In genomic region chr17:14297161-14297851, GRCh38 we compare ENCODE assay signal across 1 cellular context.
TF ChIP-seq lines count a peak whose summit lies in the region.

No MANE protein-coding gene starts in this region.

TF ChIP-seq in HepG2, 621 proteins besides CTCF, POLR2A, EP300 and RAD21 (continued from another document and continues in another):
- no peak for TF ChIP-seq ZNF597 (CRISPR knock-in tag; IDR thresholded peaks at IDR 0.05)
- no peak for TF ChIP-seq CEBPB (IDR thresholded peaks at IDR 0.05; ENCODE audit: borderline replicate concordance, low read depth, low read length)
- peak; percentile 71; the same call in 1 of the 2 replicates for TF ChIP-seq KDM3A (CRISPR knock-in tag; IDR thresholded peaks at IDR 0.05; ENCODE audit: low read depth)
- peak; percentile 62; the same call in 1 of the 2 replicates for TF ChIP-seq NRL (CRISPR knock-in tag; IDR thresholded peaks at IDR 0.05; ENCODE audit: borderline replicate concordance)
- TF ChIP-seq MAF1 (CRISPR knock-in tag; IDR thresholded peaks at IDR 0.05; ENCODE audit: borderline replicate concordance): no peak
- no peak; the same call in 1 of the 2 replicates for TF ChIP-seq POGK (CRISPR knock-in tag; conservative IDR thresholded peaks at IDR 0.05)
- peak; percentile 73; the same call in 1 of the 2 replicates for TF ChIP-seq MYPOP (CRISPR knock-in tag; IDR thresholded peaks at IDR 0.05)
- TF ChIP-seq MAFF (IDR thresholded peaks at IDR 0.05; ENCODE audit: low read depth, low read length): no peak
- TF ChIP-seq ZNF713 (CRISPR knock-in tag; IDR thresholded peaks at IDR 0.05): no peak
- peak; percentile 65; the same call in 1 of the 2 replicates for TF ChIP-seq ZNF792 (CRISPR knock-in tag; IDR thresholded peaks at IDR 0.05)
- no peak for TF ChIP-seq RFXANK (CRISPR knock-in tag; IDR thresholded peaks at IDR 0.05)
- no peak for TF ChIP-seq SALL2 (CRISPR knock-in tag; IDR thresholded peaks at IDR 0.05)
- TF ChIP-seq MAFG (CRISPR knock-in tag; IDR thresholded peaks at IDR 0.05): no peak
- TF ChIP-seq ZFX (CRISPR knock-in tag; IDR thresholded peaks at IDR 0.05; ENCODE audit: low read depth): peak; percentile 73
- TF ChIP-seq ARNT (IDR thresholded peaks at IDR 0.05): no peak
- TF ChIP-seq KDM1A (CRISPR knock-in tag; IDR thresholded peaks at IDR 0.05): peak; percentile 52; the same call in 1 of the 2 replicates
- peak; percentile 83 for TF ChIP-seq KDM5B (CRISPR knock-in tag; IDR thresholded peaks at IDR 0.05; ENCODE audit: borderline replicate concordance)
- TF ChIP-seq KAT7 (CRISPR knock-in tag; IDR thresholded peaks at IDR 0.05; ENCODE audit: borderline replicate concordance): peak; percentile 82
- no peak for TF ChIP-seq WIZ (CRISPR knock-in tag; IDR thresholded peaks at IDR 0.05)
- TF ChIP-seq FOXJ3 (CRISPR knock-in tag; IDR thresholded peaks at IDR 0.05; ENCODE audit: borderline replicate concordance): 0 out of 2 replicates have a peak, but pooled peaks have one; percentile 4
- no peak for TF ChIP-seq ZNF503 (CRISPR knock-in tag; IDR thresholded peaks at IDR 0.05)
- no peak for TF ChIP-seq EHMT2 (IDR thresholded peaks at IDR 0.05; ENCODE audit: borderline replicate concordance, low read depth, low read length)
- no peak for TF ChIP-seq ZNF724P (CRISPR knock-in tag; IDR thresholded peaks at IDR 0.05; ENCODE audit: borderline replicate concordance)
- TF ChIP-seq MLXIP (CRISPR knock-in tag; IDR thresholded peaks at IDR 0.05; ENCODE audit: borderline replicate concordance): no peak
- TF ChIP-seq ZSCAN31 (CRISPR knock-in tag; IDR thresholded peaks at IDR 0.05; ENCODE audit: low read depth): peak; percentile 86
- TF ChIP-seq SMARCE1 (IDR thresholded peaks at IDR 0.05; ENCODE audit: borderline replicate concordance): no peak
- no peak for TF ChIP-seq SOX5 (CRISPR knock-in tag; IDR thresholded peaks at IDR 0.05; ENCODE audit: borderline replicate concordance)
- 0 out of 2 replicates have a peak, but pooled peaks have one; percentile 41 for TF ChIP-seq HIVEP1 (CRISPR knock-in tag; IDR thresholded peaks at IDR 0.05)
- no peak for TF ChIP-seq ZC3H4 (CRISPR knock-in tag; IDR thresholded peaks at IDR 0.05; ENCODE audit: borderline replicate concordance)
- TF ChIP-seq RFXAP (CRISPR knock-in tag; IDR thresholded peaks at IDR 0.05; ENCODE audit: borderline replicate concordance): 0 out of 2 replicates have a peak, but pooled peaks have one; percentile 60
- TF ChIP-seq PBX3 (CRISPR knock-in tag; IDR thresholded peaks at IDR 0.05; ENCODE audit: borderline replicate concordance): no peak
- TF ChIP-seq ZNF687 (CRISPR knock-in tag; IDR thresholded peaks at IDR 0.05): peak; percentile 92
- no peak for TF ChIP-seq SIN3B (IDR thresholded peaks at IDR 0.05; ENCODE audit: low read length)
- no peak for TF ChIP-seq ISX (CRISPR knock-in tag; conservative IDR thresholded peaks at IDR 0.05)
- TF ChIP-seq MYC (CRISPR knock-in tag; IDR thresholded peaks at IDR 0.05; ENCODE audit: borderline replicate concordance): peak; percentile 47; the same call in 1 of the 2 replicates
- TF ChIP-seq TAF1 (CRISPR knock-in tag; IDR thresholded peaks at IDR 0.05): peak; percentile 71
- no peak for TF ChIP-seq KLF11 (CRISPR knock-in tag; IDR thresholded peaks at IDR 0.05)
- TF ChIP-seq ZNF790 (CRISPR knock-in tag; IDR thresholded peaks at IDR 0.05; ENCODE audit: borderline replicate concordance): no peak; the same call in 1 of the 2 replicates
- TF ChIP-seq MIER3 (CRISPR knock-in tag; IDR thresholded peaks at IDR 0.05; ENCODE audit: borderline replicate concordance): no peak; the same call in 1 of the 2 replicates
- TF ChIP-seq CHD2 (IDR thresholded peaks at IDR 0.05; ENCODE audit: low read depth, low read length): no peak
- TF ChIP-seq DNMT1 (CRISPR knock-in tag; IDR thresholded peaks at IDR 0.05): peak; percentile 65; the same call in 1 of the 2 replicates
- TF ChIP-seq TAF15 (IDR thresholded peaks at IDR 0.05; ENCODE audit: low read depth, low read length, poor library complexity, severe bottlenecking): peak; percentile 51
- TF ChIP-seq HDAC2 (CRISPR knock-in tag; IDR thresholded peaks at IDR 0.05): peak; percentile 51; the same call in 1 of the 2 replicates
- TF ChIP-seq ZNF563 (CRISPR knock-in tag; IDR thresholded peaks at IDR 0.05): peak; percentile 65; the same call in 1 of the 2 replicates
- no peak for TF ChIP-seq HCFC1 (IDR thresholded peaks at IDR 0.05; ENCODE audit: low read depth, low read length)
- TF ChIP-seq STAT5B (CRISPR knock-in tag; IDR thresholded peaks at IDR 0.05): no peak
- TF ChIP-seq MAX (IDR thresholded peaks at IDR 0.05): no peak
- peak; percentile 77 for TF ChIP-seq BCL6 (CRISPR knock-in tag; IDR thresholded peaks at IDR 0.05)
- TF ChIP-seq NCOA5 (CRISPR knock-in tag; IDR thresholded peaks at IDR 0.05): no peak
